Comparison of ENCODE assay signal across 1 cellular context in genomic region chr12:4114986-4115385, GRCh38.
TF ChIP-seq lines count a peak whose summit lies in the region.

No MANE protein-coding gene starts in this region.

TF ChIP-seq in GM12878, 131 proteins besides CTCF, POLR2A, EP300 and RAD21 (continued from another document):
- TF ChIP-seq ZNF687 (IDR thresholded peaks at IDR 0.05) (peak; percentile 7; the same call in 1 of the 2 replicates), CHD1 (IDR thresholded peaks at IDR 0.05; ENCODE audit: low read depth, low read length) (no peak), CUX1 (IDR thresholded peaks at IDR 0.05; ENCODE audit: insufficient replicate concordance, low read depth, low read length) (no peak), E4F1 (IDR thresholded peaks at IDR 0.05; ENCODE audit: borderline replicate concordance, partially characterized antibody) (no peak), NKRF (conservative IDR thresholded peaks at IDR 0.05) (0 out of 2 replicates have a peak, but pooled peaks have one; percentile 25), IKZF1 (conservative IDR thresholded peaks at IDR 0.05) (0 out of 2 replicates have a peak, but pooled peaks have one; percentile 4), FOXM1 (IDR thresholded peaks at IDR 0.05; ENCODE audit: low read depth, low read length) (no peak), ATF7 (IDR thresholded peaks at IDR 0.05; ENCODE audit: low read depth) (no peak)
